ENCODE assay signal across 1 cellular context in genomic region chr19:30682576-30683536, GRCh38.
TF ChIP-seq lines count a peak whose summit lies in the region.

No MANE protein-coding gene starts in this region.

TF ChIP-seq in HEK293, 187 proteins besides CTCF, POLR2A, EP300 and RAD21 (continued from another document):
- TF ChIP-seq ZNF692 (tag by site-specific recombination; IDR thresholded peaks at IDR 0.05), result no peak
